In the genomic region with DNA sequence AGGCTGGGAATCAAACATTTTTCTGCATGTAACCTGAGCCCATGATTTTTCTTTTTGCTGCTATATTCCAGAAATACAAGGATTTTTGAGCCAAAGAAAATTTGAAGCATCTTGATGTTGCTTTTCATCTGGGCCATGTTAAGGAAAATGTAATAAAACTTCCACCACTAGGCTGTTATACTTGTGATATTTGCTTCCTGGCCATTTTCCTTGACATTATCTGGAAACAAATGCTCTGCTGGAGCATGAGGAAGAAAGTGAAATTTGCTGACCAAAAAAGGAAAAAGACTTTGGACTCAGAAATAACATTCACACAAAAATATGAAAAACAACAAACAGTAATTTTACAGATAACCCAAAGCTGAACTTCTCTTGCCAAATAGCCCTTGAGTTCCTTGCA, we compare ENCODE assay signal across 26 cellular contexts.
"Had no signal": no experiment of that assay in that cellular context is flagged by ENCODE, and none has a peak within 500 bp of the region (broad histone marks: within the 10 kb centered on the region; RNA-seq: fewer than 3 reads in every experiment).

No MANE protein-coding gene starts in this region.

- H3K36me3 ChIP-seq: brain microvascular endothelial cell, cardiac muscle cell, gastrocnemius medialis, left lung, thoracic aorta, tibial nerve had no signal

- FAIRE-seq: islet of Langerhans had no signal

- ATAC-seq: gastrocnemius medialis; left lung; mucosa of descending colon; naive thymus-derived CD4-positive, alpha-beta T cell; sciatic nerve; stimulated activated memory B cell treated with anti-CD40 and anti-IgM and Interleukin-4, amounts not matched to agents 10 μg/mL and 1 μg/mL and 100 μg/mL, for 72 hours; stimulated activated naive CD8-positive, alpha-beta T cell treated with anti-CD3 and anti-CD28 coated beads, Interleukin-15, Interleukin-2, amounts not matched to agents 100 U/mL and 50 U/mL, for 24 hours had no signal

- H3K27me3 ChIP-seq: brain microvascular endothelial cell, cardiac muscle cell, gastrocnemius medialis, left lung, tibial nerve had no signal

- DNase-seq: brain microvascular endothelial cell; dermis blood vessel endothelial cell; effector memory CD4-positive, alpha-beta T cell; foreskin fibroblast; gastrocnemius medialis; head of caudate nucleus; hippocampal formation; left cardiac atrium; left lung; mesenchymal stem cell; mucosa of descending colon; naive thymus-derived CD4-positive, alpha-beta T cell; nephron progenitor cell; nucleus accumbens; retina; stimulated activated CD4-positive, alpha-beta T cell treated with anti-CD3 and anti-CD28 coated beads, Interleukin-4, amount 100 ng/mL, for 4 hours; stimulated activated naive CD8-positive, alpha-beta T cell treated with anti-CD3 and anti-CD28 coated beads, Interleukin-15, Interleukin-2, amounts not matched to agents 100 U/mL and 50 U/mL, for 24 hours; substantia nigra had no signal

- H3K4me1 ChIP-seq: gastrocnemius medialis, tibial nerve had no signal

- H3K27ac ChIP-seq: brain microvascular endothelial cell, cardiac muscle cell, coronary artery, gastrocnemius medialis, left lung, thoracic aorta, tibial nerve had no signal

- H3K4me3 ChIP-seq: cardiac muscle cell, coronary artery, gastrocnemius medialis, left lung, lung, mucosa of descending colon, thoracic aorta, tibial nerve had no signal

- H3K9me3 ChIP-seq: gastrocnemius medialis, mucosa of descending colon, thoracic aorta had no signal
